Comparison of ENCODE assay signal across 1 cellular context in the genomic region with DNA sequence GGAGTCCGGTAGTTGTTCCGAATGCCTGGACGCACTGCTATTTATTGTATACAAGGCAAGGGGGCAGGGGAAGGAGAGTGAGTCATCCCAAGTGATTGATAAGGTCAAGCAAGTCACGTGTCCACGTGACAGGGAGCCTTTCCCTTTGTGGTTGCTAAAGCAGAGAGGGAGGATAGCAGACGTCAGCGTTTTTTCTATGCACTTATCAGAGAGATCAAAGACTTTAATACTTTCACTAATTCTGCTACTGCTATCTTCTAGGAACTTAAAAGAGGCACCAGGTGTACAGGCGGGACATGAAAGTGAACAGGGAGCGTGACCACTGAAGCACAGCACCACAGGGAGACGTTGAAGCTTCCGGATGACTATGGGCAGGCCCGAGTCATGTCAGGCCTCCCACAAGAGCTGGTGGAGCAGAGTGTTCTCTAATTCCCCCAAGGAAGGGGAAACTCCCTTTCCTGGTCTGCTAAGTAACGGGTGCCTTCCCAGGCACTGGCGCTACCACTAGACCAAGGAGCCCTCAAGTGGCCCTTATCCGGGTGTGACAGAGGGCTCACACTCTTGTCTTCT.
A peak's percentile ranks its signal among the peaks of the same experiment; 100 is the strongest.
TF ChIP-seq lines count a peak whose summit lies in the region.

No MANE protein-coding gene starts in this region.

TF ChIP-seq in HepG2, 621 proteins besides CTCF, POLR2A, EP300 and RAD21 (continued from another document):
- TF ChIP-seq, protein P1, sequence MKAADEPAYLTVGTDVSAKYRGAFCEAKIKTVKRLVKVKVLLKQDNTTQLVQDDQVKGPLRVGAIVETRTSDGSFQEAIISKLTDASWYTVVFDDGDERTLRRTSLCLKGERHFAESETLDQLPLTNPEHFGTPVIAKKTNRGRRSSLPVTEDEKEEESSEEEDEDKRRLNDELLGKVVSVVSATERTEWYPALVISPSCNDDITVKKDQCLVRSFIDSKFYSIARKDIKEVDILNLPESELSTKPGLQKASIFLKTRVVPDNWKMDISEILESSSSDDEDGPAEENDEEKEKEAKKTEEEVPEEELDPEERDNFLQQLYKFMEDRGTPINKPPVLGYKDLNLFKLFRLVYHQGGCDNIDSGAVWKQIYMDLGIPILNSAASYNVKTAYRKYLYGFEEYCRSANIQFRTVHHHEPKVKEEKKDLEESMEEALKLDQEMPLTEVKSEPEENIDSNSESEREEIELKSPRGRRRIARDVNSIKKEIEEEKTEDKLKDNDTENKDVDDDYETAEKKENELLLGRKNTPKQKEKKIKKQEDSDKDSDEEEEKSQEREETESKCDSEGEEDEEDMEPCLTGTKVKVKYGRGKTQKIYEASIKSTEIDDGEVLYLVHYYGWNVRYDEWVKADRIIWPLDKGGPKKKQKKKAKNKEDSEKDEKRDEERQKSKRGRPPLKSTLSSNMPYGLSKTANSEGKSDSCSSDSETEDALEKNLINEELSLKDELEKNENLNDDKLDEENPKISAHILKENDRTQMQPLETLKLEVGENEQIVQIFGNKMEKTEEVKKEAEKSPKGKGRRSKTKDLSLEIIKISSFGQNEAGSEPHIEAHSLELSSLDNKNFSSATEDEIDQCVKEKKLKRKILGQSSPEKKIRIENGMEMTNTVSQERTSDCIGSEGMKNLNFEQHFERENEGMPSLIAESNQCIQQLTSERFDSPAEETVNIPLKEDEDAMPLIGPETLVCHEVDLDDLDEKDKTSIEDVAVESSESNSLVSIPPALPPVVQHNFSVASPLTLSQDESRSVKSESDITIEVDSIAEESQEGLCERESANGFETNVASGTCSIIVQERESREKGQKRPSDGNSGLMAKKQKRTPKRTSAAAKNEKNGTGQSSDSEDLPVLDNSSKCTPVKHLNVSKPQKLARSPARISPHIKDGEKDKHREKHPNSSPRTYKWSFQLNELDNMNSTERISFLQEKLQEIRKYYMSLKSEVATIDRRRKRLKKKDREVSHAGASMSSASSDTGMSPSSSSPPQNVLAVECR (CRISPR knock-in tag; IDR thresholded peaks at IDR 0.05; ENCODE audit: borderline replicate concordance) = peak; percentile 51; the same call in 1 of the 2 replicates
- peak; percentile 41; the same call in 1 of the 2 replicates for TF ChIP-seq NCOR1 (IDR thresholded peaks at IDR 0.05; ENCODE audit: borderline replicate concordance, low read length)
- TF ChIP-seq, protein P2, sequence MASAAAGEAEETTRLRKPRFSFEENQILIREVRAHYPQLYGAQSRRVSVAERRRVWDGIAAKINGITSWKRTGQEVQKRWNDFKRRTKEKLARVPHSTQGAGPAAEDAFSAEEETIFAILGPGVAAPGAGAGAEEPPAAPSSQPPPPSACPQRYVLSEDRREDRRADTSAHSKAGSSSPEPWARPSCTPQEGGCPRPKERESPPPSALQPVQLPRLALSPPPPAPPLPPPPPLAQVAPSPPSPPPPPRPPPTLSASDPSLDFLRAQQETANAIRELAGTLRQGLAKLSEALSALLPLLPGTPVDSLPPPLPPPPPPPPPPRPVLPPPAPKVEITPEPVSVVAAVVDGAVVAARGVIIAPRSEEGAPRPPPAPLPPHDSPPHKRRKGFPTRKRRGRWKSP (CRISPR knock-in tag; IDR thresholded peaks at IDR 0.05) = 0 out of 2 replicates have a peak, but pooled peaks have one; percentile 52
- TF ChIP-seq ZNF224 (CRISPR knock-in tag; IDR thresholded peaks at IDR 0.05) = 0 out of 2 replicates have a peak, but pooled peaks have one; percentile 55
- TF ChIP-seq HOXA5 (CRISPR knock-in tag; IDR thresholded peaks at IDR 0.05) = 0 out of 2 replicates have a peak, but pooled peaks have one; percentile 60
- TF ChIP-seq, protein P3, sequence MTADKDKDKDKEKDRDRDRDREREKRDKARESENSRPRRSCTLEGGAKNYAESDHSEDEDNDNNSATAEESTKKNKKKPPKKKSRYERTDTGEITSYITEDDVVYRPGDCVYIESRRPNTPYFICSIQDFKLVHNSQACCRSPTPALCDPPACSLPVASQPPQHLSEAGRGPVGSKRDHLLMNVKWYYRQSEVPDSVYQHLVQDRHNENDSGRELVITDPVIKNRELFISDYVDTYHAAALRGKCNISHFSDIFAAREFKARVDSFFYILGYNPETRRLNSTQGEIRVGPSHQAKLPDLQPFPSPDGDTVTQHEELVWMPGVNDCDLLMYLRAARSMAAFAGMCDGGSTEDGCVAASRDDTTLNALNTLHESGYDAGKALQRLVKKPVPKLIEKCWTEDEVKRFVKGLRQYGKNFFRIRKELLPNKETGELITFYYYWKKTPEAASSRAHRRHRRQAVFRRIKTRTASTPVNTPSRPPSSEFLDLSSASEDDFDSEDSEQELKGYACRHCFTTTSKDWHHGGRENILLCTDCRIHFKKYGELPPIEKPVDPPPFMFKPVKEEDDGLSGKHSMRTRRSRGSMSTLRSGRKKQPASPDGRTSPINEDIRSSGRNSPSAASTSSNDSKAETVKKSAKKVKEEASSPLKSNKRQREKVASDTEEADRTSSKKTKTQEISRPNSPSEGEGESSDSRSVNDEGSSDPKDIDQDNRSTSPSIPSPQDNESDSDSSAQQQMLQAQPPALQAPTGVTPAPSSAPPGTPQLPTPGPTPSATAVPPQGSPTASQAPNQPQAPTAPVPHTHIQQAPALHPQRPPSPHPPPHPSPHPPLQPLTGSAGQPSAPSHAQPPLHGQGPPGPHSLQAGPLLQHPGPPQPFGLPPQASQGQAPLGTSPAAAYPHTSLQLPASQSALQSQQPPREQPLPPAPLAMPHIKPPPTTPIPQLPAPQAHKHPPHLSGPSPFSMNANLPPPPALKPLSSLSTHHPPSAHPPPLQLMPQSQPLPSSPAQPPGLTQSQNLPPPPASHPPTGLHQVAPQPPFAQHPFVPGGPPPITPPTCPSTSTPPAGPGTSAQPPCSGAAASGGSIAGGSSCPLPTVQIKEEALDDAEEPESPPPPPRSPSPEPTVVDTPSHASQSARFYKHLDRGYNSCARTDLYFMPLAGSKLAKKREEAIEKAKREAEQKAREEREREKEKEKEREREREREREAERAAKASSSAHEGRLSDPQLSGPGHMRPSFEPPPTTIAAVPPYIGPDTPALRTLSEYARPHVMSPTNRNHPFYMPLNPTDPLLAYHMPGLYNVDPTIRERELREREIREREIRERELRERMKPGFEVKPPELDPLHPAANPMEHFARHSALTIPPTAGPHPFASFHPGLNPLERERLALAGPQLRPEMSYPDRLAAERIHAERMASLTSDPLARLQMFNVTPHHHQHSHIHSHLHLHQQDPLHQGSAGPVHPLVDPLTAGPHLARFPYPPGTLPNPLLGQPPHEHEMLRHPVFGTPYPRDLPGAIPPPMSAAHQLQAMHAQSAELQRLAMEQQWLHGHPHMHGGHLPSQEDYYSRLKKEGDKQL (CRISPR knock-in tag; IDR thresholded peaks at IDR 0.05; ENCODE audit: low read depth) = 0 out of 2 replicates have a peak, but pooled peaks have one; percentile 46
- peak; percentile 88; the same call in 1 of the 2 replicates for TF ChIP-seq DNMT3B (CRISPR knock-in tag; conservative IDR thresholded peaks at IDR 0.05)
- 0 out of 2 replicates have a peak, but pooled peaks have one; percentile 25 for TF ChIP-seq ZNF121 (CRISPR knock-in tag; IDR thresholded peaks at IDR 0.05)
- TF ChIP-seq, protein P4, sequence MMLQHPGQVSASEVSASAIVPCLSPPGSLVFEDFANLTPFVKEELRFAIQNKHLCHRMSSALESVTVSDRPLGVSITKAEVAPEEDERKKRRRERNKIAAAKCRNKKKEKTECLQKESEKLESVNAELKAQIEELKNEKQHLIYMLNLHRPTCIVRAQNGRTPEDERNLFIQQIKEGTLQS (CRISPR knock-in tag; IDR thresholded peaks at IDR 0.05) = peak; percentile 95
- peak; percentile 16; the same call in 1 of the 2 replicates for TF ChIP-seq GATA4 (IDR thresholded peaks at IDR 0.05; ENCODE audit: borderline replicate concordance, low read depth)
- TF ChIP-seq, protein P5, sequence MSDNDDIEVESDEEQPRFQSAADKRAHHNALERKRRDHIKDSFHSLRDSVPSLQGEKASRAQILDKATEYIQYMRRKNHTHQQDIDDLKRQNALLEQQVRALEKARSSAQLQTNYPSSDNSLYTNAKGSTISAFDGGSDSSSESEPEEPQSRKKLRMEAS (IDR thresholded peaks at IDR 0.05) = peak; percentile 45
- TF ChIP-seq, protein P6, sequence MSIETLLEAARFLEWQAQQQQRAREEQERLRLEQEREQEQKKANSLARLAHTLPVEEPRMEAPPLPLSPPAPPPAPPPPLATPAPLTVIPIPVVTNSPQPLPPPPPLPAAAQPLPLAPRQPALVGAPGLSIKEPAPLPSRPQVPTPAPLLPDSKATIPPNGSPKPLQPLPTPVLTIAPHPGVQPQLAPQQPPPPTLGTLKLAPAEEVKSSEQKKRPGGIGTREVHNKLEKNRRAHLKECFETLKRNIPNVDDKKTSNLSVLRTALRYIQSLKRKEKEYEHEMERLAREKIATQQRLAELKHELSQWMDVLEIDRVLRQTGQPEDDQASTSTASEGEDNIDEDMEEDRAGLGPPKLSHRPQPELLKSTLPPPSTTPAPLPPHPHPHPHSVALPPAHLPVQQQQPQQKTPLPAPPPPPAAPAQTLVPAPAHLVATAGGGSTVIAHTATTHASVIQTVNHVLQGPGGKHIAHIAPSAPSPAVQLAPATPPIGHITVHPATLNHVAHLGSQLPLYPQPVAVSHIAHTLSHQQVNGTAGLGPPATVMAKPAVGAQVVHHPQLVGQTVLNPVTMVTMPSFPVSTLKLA (IDR thresholded peaks at IDR 0.05) = peak; percentile 43
- TF ChIP-seq, protein P7, sequence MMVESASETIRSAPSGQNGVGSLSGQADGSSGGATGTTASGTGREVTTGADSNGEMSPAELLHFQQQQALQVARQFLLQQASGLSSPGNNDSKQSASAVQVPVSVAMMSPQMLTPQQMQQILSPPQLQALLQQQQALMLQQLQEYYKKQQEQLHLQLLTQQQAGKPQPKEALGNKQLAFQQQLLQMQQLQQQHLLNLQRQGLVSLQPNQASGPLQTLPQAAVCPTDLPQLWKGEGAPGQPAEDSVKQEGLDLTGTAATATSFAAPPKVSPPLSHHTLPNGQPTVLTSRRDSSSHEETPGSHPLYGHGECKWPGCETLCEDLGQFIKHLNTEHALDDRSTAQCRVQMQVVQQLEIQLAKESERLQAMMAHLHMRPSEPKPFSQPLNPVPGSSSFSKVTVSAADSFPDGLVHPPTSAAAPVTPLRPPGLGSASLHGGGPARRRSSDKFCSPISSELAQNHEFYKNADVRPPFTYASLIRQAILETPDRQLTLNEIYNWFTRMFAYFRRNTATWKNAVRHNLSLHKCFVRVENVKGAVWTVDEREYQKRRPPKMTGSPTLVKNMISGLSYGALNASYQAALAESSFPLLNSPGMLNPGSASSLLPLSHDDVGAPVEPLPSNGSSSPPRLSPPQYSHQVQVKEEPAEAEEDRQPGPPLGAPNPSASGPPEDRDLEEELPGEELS (CRISPR knock-in tag; IDR thresholded peaks at IDR 0.05) = peak; percentile 88
- TF ChIP-seq, protein P8, sequence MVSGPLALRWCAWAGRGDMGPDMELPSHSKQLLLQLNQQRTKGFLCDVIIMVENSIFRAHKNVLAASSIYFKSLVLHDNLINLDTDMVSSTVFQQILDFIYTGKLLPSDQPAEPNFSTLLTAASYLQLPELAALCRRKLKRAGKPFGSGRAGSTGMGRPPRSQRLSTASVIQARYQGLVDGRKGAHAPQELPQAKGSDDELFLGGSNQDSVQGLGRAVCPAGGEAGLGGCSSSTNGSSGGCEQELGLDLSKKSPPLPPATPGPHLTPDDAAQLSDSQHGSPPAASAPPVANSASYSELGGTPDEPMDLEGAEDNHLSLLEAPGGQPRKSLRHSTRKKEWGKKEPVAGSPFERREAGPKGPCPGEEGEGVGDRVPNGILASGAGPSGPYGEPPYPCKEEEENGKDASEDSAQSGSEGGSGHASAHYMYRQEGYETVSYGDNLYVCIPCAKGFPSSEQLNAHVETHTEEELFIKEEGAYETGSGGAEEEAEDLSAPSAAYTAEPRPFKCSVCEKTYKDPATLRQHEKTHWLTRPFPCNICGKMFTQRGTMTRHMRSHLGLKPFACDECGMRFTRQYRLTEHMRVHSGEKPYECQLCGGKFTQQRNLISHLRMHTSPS (CRISPR knock-in tag; IDR thresholded peaks at IDR 0.05; ENCODE audit: low read depth) = 0 out of 2 replicates have a peak, but pooled peaks have one; percentile 15
- peak; percentile 34; the same call in 1 of the 2 replicates for TF ChIP-seq RARA (CRISPR knock-in tag; IDR thresholded peaks at IDR 0.05)
- TF ChIP-seq NR2C2 (CRISPR knock-in tag; IDR thresholded peaks at IDR 0.05; ENCODE audit: borderline replicate concordance) = peak; percentile 61; the same call in 1 of the 2 replicates
- 0 out of 4 replicates have a peak, but pooled peaks of 1 of the 2 experiments have one; percentile 48 for TF ChIP-seq KLF16 (CRISPR knock-in tag; IDR thresholded peaks at IDR 0.05)
- TF ChIP-seq ARNT2 (CRISPR knock-in tag; IDR thresholded peaks at IDR 0.05; ENCODE audit: low read depth) = 0 out of 2 replicates have a peak, but pooled peaks have one; percentile 48
